22 cellular contexts compared by ENCODE assay signal in genomic region chr10:118449521-118449920, GRCh38.
"Had no signal": no experiment of that assay in that cellular context is flagged by ENCODE, and none has a peak within 500 bp of the region (broad histone marks: within the 10 kb centered on the region; RNA-seq: fewer than 3 reads in every experiment).

No MANE protein-coding gene starts in this region.

- H3K36me3 ChIP-seq: colonic mucosa, left lung, prostate gland, right atrium auricular region, sigmoid colon, thoracic aorta, tibial nerve, upper lobe of left lung had no signal

- ATAC-seq: left cardiac atrium; left lung; mucosa of descending colon; natural killer cell treated with Interleukin-12 subunit alpha and Interleukin-12 subunit beta and Interleukin-15 and Interleukin-18, amount 100 ng/mL, for 72 hours; stimulated activated naive B cell treated with anti-CD40 and anti-IgM and Interleukin-4, amounts not matched to agents 10 μg/mL and 1 μg/mL and 100 μg/mL, for 72 hours had no signal

- H3K9me3 ChIP-seq: colonic mucosa, prostate gland, sigmoid colon, thoracic aorta had no signal

- H3K4me1 Mint-ChIP-seq: mesothelial cell of epicardium; naive B cell; neural crest cell; stimulated activated naive B cell treated with anti-CD40 and anti-IgM and Interleukin-4, amounts not matched to agents 10 μg/mL and 1 μg/mL and 100 μg/mL, for 72 hours had no signal

- H3K27ac Mint-ChIP-seq: dendritic cell treated with granulocyte-macrophage colony-stimulating factor and Interleukin-4, amounts not matched to agents 40 ng/mL and 50 ng/mL, for 4 days; mesothelial cell of epicardium; naive B cell; natural killer cell treated with Interleukin-12 subunit alpha and Interleukin-12 subunit beta and Interleukin-15 and Interleukin-18, amount 100 ng/mL, for 72 hours; stimulated activated naive B cell treated with anti-CD40 and anti-IgM and Interleukin-4, amounts not matched to agents 10 μg/mL and 1 μg/mL and 100 μg/mL, for 72 hours; stimulated activated naive CD8-positive, alpha-beta T cell treated with anti-CD3 and anti-CD28 coated beads, Interleukin-15, Interleukin-2, amounts not matched to agents 100 ng/mL and 50 ng/mL, for 24 hours had no signal

- DNase-seq: colonic mucosa; effector memory CD4-positive, alpha-beta T cell; erythroblast; hypothalamus; left cardiac atrium; left lung; mesenchymal stem cell; mucosa of descending colon; naive B cell; sigmoid colon; stimulated activated CD4-positive, alpha-beta T cell treated with anti-CD3 and anti-CD28 coated beads, Interleukin-4, amount 100 ng/mL, for 4 hours; stimulated activated naive B cell treated with anti-CD40 and anti-IgM and Interleukin-4, amounts not matched to agents 10 μg/mL and 1 μg/mL and 100 μg/mL, for 72 hours; upper lobe of left lung had no signal

- H3K4me1 ChIP-seq: colonic mucosa, left lung, prostate gland, right atrium auricular region, sigmoid colon, tibial nerve, upper lobe of left lung had no signal

- H3K4me3 Mint-ChIP-seq: dendritic cell treated with granulocyte-macrophage colony-stimulating factor and Interleukin-4, amounts not matched to agents 40 ng/mL and 50 ng/mL, for 4 days; mesothelial cell of epicardium; naive B cell; natural killer cell treated with Interleukin-12 subunit alpha and Interleukin-12 subunit beta and Interleukin-15 and Interleukin-18, amount 100 ng/mL, for 72 hours; neural crest cell; stimulated activated naive B cell treated with anti-CD40 and anti-IgM and Interleukin-4, amounts not matched to agents 10 μg/mL and 1 μg/mL and 100 μg/mL, for 72 hours; stimulated activated naive CD8-positive, alpha-beta T cell treated with anti-CD3 and anti-CD28 coated beads, Interleukin-15, Interleukin-2, amounts not matched to agents 100 ng/mL and 50 ng/mL, for 24 hours had no signal

- H3K36me3 Mint-ChIP-seq: stimulated activated naive B cell treated with anti-CD40 and anti-IgM and Interleukin-4, amounts not matched to agents 10 μg/mL and 1 μg/mL and 100 μg/mL, for 72 hours had no signal

- H3K4me3 ChIP-seq: colonic mucosa, left lung, mucosa of descending colon, prostate gland, right atrium auricular region, sigmoid colon, thoracic aorta, tibial nerve, upper lobe of left lung had no signal

- H3K27ac ChIP-seq: colonic mucosa, left lung, prostate gland, right atrium auricular region, sigmoid colon, thoracic aorta, tibial nerve, upper lobe of left lung had no signal

- H3K9me3 Mint-ChIP-seq: stimulated activated naive CD8-positive, alpha-beta T cell treated with anti-CD3 and anti-CD28 coated beads, Interleukin-15, Interleukin-2, amounts not matched to agents 100 ng/mL and 50 ng/mL, for 24 hours had no signal

- H3K27me3 ChIP-seq: colonic mucosa, right atrium auricular region, upper lobe of left lung had no signal
